1 cellular context compared by ENCODE assay signal in the genomic region with DNA sequence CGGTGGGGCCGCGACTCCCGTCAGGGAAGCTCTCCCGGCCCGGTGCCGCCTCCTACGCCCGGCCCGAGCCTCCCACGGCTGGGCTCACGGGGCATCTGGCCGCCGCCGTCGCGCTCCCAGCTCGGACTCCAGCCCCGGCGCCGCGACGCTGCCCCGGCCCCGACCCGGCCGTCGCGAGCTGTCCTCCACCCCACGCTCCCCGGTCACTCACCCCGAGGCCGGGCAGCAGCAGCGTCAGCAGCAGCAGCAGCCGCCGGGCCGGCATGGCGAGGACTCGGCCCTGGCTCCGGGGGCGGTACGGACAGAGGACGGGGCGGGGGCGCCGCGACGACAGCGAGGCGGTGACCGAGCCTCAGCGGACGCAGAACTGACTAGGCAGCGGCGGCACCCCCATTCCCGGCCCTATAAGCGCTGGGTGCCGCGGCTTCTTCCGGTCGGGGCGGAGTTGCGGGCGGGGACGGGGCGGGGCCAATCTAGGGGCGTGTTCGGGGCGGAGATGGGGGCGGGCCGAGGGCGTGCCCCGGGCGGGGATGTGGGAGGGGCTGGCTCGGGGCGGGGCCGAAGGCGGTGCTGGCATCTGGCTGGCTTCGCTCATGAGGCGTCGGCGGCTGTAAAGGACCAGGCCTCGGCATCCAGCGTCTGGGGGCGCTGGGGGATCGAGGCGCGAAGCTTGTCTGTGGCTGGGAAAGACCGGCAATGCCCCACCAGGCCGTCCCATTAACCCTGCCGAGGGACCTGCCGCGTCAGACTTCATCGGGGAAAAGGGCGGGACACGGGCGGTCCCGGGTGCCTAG.
TF ChIP-seq lines count a peak whose summit lies in the region.

A gene (minus strand): TSS at position 380 of the 794 bp plus-strand sequence. CDS start 115 bp downstream, at position 265.

TF ChIP-seq in HepG2, 621 proteins besides CTCF, POLR2A, EP300 and RAD21 (continued from another document and continues in another):
- TF ChIP-seq, protein P1, sequence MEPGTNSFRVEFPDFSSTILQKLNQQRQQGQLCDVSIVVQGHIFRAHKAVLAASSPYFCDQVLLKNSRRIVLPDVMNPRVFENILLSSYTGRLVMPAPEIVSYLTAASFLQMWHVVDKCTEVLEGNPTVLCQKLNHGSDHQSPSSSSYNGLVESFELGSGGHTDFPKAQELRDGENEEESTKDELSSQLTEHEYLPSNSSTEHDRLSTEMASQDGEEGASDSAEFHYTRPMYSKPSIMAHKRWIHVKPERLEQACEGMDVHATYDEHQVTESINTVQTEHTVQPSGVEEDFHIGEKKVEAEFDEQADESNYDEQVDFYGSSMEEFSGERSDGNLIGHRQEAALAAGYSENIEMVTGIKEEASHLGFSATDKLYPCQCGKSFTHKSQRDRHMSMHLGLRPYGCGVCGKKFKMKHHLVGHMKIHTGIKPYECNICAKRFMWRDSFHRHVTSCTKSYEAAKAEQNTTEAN (CRISPR knock-in tag; conservative IDR thresholded peaks at IDR 0.05), result peak; percentile 45; the same call in 1 of the 2 replicates
- TF ChIP-seq RFX5 (IDR thresholded peaks at IDR 0.05; ENCODE audit: low read depth, low read length) (no peak), NFYC (CRISPR knock-in tag; IDR thresholded peaks at IDR 0.05) (no peak), YEATS4 (CRISPR knock-in tag; IDR thresholded peaks at IDR 0.05; ENCODE audit: borderline replicate concordance) (peak; percentile 88), FOXK2 (IDR thresholded peaks at IDR 0.05) (no peak), ATF7 (IDR thresholded peaks at IDR 0.05) (no peak), ATF7 (CRISPR knock-in tag; IDR thresholded peaks at IDR 0.05) (no peak), TAF15 (IDR thresholded peaks at IDR 0.05; ENCODE audit: low read depth, low read length, poor library complexity, severe bottlenecking) (no peak), ZNF768 (CRISPR knock-in tag; IDR thresholded peaks at IDR 0.05) (no peak; the same call in 1 of the 2 replicates), ZNF674 (CRISPR knock-in tag; IDR thresholded peaks at IDR 0.05; ENCODE audit: low read depth) (no peak; the same call in 1 of the 2 replicates), RNF2 (conservative IDR thresholded peaks at IDR 0.05; ENCODE audit: low read depth) (peak; percentile 63; the same call in 1 of the 2 replicates), ZNF577 (CRISPR knock-in tag; IDR thresholded peaks at IDR 0.05; ENCODE audit: borderline replicate concordance, low read depth) (0 out of 2 replicates have a peak, but pooled peaks have one; percentile 53), RORA (CRISPR knock-in tag; IDR thresholded peaks at IDR 0.05) (no peak), DNMT3B (CRISPR knock-in tag; conservative IDR thresholded peaks at IDR 0.05) (peak; percentile 59; the same call in 1 of the 2 replicates), GTF3A (CRISPR knock-in tag; conservative IDR thresholded peaks at IDR 0.05) (peak; percentile 93; the same call in 1 of the 2 replicates), NR2F1 (CRISPR knock-in tag; IDR thresholded peaks at IDR 0.05) (peak in 1 of 2 experiments; percentile 31; a peak in 1 of 4 replicates), ZNF136 (CRISPR knock-in tag; IDR thresholded peaks at IDR 0.05; ENCODE audit: low read depth) (no peak), HMGA1 (CRISPR knock-in tag; conservative IDR thresholded peaks at IDR 0.05) (no peak), BORCS8-MEF2B (CRISPR knock-in tag; IDR thresholded peaks at IDR 0.05) (peak; percentile 64; the same call in 1 of the 2 replicates), HNRNPL (IDR thresholded peaks at IDR 0.05; ENCODE audit: low read depth, low read length) (no peak), ZC3H13 (CRISPR knock-in tag; IDR thresholded peaks at IDR 0.05) (no peak; the same call in 1 of the 2 replicates), NONO (IDR thresholded peaks at IDR 0.05) (no peak), NONO (CRISPR knock-in tag; conservative IDR thresholded peaks at IDR 0.05) (peak; percentile 88), HMG20A (CRISPR knock-in tag; IDR thresholded peaks at IDR 0.05; ENCODE audit: borderline replicate concordance) (peak; percentile 12; the same call in 1 of the 2 replicates), ZNF253 (CRISPR knock-in tag; IDR thresholded peaks at IDR 0.05; ENCODE audit: borderline replicate concordance) (peak; percentile 41; the same call in 1 of the 2 replicates), SMAD9 (CRISPR knock-in tag; IDR thresholded peaks at IDR 0.05) (no peak), FOXA1 (IDR thresholded peaks at IDR 0.05) (no peak), FOXA1 (CRISPR knock-in tag; IDR thresholded peaks at IDR 0.05) (peak; percentile 34; the same call in 1 of the 2 replicates), SNAPC2 (CRISPR knock-in tag; IDR thresholded peaks at IDR 0.05) (peak; percentile 39; the same call in 1 of the 2 replicates), JUNB (CRISPR knock-in tag; IDR thresholded peaks at IDR 0.05; ENCODE audit: borderline replicate concordance) (no peak), KLF12 (CRISPR knock-in tag; IDR thresholded peaks at IDR 0.05; ENCODE audit: borderline replicate concordance) (peak; percentile 79), ZNF75D (CRISPR knock-in tag; IDR thresholded peaks at IDR 0.05; ENCODE audit: borderline replicate concordance) (no peak)
- TF ChIP-seq, protein P2, sequence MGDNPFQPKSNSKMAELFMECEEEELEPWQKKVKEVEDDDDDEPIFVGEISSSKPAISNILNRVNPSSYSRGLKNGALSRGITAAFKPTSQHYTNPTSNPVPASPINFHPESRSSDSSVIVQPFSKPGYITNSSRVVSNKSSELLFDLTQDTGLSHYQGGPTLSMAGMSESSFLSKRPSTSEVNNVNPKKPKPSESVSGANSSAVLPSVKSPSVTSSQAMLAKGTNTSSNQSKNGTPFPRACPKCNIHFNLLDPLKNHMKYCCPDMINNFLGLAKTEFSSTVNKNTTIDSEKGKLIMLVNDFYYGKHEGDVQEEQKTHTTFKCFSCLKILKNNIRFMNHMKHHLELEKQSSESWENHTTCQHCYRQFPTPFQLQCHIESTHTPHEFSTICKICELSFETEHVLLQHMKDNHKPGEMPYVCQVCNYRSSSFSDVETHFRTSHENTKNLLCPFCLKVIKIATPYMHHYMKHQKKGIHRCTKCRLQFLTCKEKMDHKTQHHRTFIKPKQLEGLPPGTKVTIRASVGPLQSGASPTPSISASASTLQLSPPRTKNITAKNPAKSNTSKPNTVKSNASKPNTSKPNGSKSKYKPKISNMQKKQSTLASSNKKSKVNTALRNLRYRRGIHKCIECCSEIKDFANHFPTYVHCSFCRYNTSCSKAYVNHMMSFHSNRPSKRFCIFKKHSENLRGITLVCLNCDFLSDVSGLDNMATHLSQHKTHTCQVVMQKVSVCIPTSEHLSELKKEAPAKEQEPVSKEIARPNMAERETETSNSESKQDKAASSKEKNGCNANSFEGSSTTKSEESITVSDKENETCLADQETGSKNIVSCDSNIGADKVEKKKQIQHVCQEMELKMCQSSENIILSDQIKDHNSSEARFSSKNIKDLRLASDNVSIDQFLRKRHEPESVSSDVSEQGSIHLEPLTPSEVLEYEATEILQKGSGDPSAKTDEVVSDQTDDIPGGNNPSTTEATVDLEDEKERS (CRISPR knock-in tag; IDR thresholded peaks at IDR 0.05), result peak; percentile 44; the same call in 1 of the 2 replicates
- TF ChIP-seq, protein P3, sequence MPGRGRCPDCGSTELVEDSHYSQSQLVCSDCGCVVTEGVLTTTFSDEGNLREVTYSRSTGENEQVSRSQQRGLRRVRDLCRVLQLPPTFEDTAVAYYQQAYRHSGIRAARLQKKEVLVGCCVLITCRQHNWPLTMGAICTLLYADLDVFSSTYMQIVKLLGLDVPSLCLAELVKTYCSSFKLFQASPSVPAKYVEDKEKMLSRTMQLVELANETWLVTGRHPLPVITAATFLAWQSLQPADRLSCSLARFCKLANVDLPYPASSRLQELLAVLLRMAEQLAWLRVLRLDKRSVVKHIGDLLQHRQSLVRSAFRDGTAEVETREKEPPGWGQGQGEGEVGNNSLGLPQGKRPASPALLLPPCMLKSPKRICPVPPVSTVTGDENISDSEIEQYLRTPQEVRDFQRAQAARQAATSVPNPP (CRISPR knock-in tag; IDR thresholded peaks at IDR 0.05), result peak; percentile 92
- TF ChIP-seq, protein P4, sequence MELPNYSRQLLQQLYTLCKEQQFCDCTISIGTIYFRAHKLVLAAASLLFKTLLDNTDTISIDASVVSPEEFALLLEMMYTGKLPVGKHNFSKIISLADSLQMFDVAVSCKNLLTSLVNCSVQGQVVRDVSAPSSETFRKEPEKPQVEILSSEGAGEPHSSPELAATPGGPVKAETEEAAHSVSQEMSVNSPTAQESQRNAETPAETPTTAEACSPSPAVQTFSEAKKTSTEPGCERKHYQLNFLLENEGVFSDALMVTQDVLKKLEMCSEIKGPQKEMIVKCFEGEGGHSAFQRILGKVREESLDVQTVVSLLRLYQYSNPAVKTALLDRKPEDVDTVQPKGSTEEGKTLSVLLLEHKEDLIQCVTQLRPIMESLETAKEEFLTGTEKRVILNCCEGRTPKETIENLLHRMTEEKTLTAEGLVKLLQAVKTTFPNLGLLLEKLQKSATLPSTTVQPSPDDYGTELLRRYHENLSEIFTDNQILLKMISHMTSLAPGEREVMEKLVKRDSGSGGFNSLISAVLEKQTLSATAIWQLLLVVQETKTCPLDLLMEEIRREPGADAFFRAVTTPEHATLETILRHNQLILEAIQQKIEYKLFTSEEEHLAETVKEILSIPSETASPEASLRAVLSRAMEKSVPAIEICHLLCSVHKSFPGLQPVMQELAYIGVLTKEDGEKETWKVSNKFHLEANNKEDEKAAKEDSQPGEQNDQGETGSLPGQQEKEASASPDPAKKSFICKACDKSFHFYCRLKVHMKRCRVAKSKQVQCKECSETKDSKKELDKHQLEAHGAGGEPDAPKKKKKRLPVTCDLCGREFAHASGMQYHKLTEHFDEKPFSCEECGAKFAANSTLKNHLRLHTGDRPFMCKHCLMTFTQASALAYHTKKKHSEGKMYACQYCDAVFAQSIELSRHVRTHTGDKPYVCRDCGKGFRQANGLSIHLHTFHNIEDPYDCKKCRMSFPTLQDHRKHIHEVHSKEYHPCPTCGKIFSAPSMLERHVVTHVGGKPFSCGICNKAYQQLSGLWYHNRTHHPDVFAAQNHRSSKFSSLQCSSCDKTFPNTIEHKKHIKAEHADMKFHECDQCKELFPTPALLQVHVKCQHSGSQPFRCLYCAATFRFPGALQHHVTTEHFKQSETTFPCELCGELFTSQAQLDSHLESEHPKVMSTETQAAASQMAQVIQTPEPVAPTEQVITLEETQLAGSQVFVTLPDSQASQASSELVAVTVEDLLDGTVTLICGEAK (IDR thresholded peaks at IDR 0.05), result no peak
- TF ChIP-seq, protein P4 (CRISPR knock-in tag; IDR thresholded peaks at IDR 0.05), result peak; percentile 84
- TF ChIP-seq, protein P5, sequence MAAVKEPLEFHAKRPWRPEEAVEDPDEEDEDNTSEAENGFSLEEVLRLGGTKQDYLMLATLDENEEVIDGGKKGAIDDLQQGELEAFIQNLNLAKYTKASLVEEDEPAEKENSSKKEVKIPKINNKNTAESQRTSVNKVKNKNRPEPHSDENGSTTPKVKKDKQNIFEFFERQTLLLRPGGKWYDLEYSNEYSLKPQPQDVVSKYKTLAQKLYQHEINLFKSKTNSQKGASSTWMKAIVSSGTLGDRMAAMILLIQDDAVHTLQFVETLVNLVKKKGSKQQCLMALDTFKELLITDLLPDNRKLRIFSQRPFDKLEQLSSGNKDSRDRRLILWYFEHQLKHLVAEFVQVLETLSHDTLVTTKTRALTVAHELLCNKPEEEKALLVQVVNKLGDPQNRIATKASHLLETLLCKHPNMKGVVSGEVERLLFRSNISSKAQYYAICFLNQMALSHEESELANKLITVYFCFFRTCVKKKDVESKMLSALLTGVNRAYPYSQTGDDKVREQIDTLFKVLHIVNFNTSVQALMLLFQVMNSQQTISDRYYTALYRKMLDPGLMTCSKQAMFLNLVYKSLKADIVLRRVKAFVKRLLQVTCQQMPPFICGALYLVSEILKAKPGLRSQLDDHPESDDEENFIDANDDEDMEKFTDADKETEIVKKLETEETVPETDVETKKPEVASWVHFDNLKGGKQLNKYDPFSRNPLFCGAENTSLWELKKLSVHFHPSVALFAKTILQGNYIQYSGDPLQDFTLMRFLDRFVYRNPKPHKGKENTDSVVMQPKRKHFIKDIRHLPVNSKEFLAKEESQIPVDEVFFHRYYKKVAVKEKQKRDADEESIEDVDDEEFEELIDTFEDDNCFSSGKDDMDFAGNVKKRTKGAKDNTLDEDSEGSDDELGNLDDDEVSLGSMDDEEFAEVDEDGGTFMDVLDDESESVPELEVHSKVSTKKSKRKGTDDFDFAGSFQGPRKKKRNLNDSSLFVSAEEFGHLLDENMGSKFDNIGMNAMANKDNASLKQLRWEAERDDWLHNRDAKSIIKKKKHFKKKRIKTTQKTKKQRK (IDR thresholded peaks at IDR 0.05; ENCODE audit: low read length), result no peak
- TF ChIP-seq, protein P6, sequence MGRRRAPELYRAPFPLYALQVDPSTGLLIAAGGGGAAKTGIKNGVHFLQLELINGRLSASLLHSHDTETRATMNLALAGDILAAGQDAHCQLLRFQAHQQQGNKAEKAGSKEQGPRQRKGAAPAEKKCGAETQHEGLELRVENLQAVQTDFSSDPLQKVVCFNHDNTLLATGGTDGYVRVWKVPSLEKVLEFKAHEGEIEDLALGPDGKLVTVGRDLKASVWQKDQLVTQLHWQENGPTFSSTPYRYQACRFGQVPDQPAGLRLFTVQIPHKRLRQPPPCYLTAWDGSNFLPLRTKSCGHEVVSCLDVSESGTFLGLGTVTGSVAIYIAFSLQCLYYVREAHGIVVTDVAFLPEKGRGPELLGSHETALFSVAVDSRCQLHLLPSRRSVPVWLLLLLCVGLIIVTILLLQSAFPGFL (CRISPR knock-in tag; IDR thresholded peaks at IDR 0.05), result no peak
